25 cellular contexts compared by ENCODE assay signal in genomic region chr12:5345534-5345933, GRCh38.
"Had no signal": no experiment of that assay in that cellular context is flagged by ENCODE, and none has a peak within 500 bp of the region (broad histone marks: within the 10 kb centered on the region; RNA-seq: fewer than 3 reads in every experiment).

No MANE protein-coding gene starts in this region.

- ATAC-seq: mucosa of descending colon; naive thymus-derived CD4-positive, alpha-beta T cell; natural killer cell treated with Interleukin-12 subunit alpha and Interleukin-12 subunit beta and Interleukin-15 and Interleukin-18, amount 100 ng/mL, for 72 hours; right cardiac atrium; sciatic nerve; stimulated activated effector memory CD8-positive, alpha-beta T cell treated with anti-CD3 and anti-CD28 coated beads, Interleukin-12 subunit alpha, Interleukin-12 subunit beta, amount 100 ng/mL, for 72 hours had no signal

- H3K27me3 ChIP-seq: ovary, upper lobe of left lung, vagina had no signal

- H3K9me3 ChIP-seq: mucosa of descending colon, ovary, suprapubic skin, transverse colon, upper lobe of left lung, vagina had no signal

- DNase-seq: hypothalamus; immature natural killer cell; kidney; left ventricle myocardium inferior; midbrain; mucosa of descending colon; naive thymus-derived CD4-positive, alpha-beta T cell; ovary; right cardiac atrium; spleen; stimulated activated CD4-positive, alpha-beta T cell treated with anti-CD3 and anti-CD28 coated beads, Interleukin-4, amount 100 ng/mL, for 24 hours; stimulated activated naive CD4-positive, alpha-beta T cell; transverse colon; upper lobe of left lung had no signal

- H3K9me3 Mint-ChIP-seq: memory B cell; stimulated activated effector memory CD8-positive, alpha-beta T cell treated with anti-CD3 and anti-CD28 coated beads, Interleukin-12 subunit alpha, Interleukin-12 subunit beta, amount 100 ng/mL, for 72 hours; stimulated activated naive CD8-positive, alpha-beta T cell treated with anti-CD3 and anti-CD28 coated beads, Interleukin-15, Interleukin-2, amounts not matched to agents 100 ng/mL and 50 ng/mL, for 24 hours had no signal

- H3K36me3 ChIP-seq: left ventricle myocardium inferior, ovary, spleen, suprapubic skin, transverse colon, upper lobe of left lung, vagina had no signal

- FAIRE-seq: islet of Langerhans, kidney had no signal

- H3K4me1 ChIP-seq: left ventricle myocardium inferior, spleen, suprapubic skin, transverse colon, upper lobe of left lung, vagina had no signal

- H3K4me3 Mint-ChIP-seq: immature natural killer cell; memory B cell; naive thymus-derived CD4-positive, alpha-beta T cell; natural killer cell treated with Interleukin-12 subunit alpha and Interleukin-12 subunit beta and Interleukin-15 and Interleukin-18, amount 100 ng/mL, for 72 hours; stimulated activated effector memory CD8-positive, alpha-beta T cell treated with anti-CD3 and anti-CD28 coated beads, Interleukin-12 subunit alpha, Interleukin-12 subunit beta, amount 100 ng/mL, for 72 hours; stimulated activated naive CD8-positive, alpha-beta T cell treated with anti-CD3 and anti-CD28 coated beads, Interleukin-15, Interleukin-2, amounts not matched to agents 100 ng/mL and 50 ng/mL, for 24 hours had no signal

- H3K36me3 Mint-ChIP-seq: immature natural killer cell; memory B cell; naive thymus-derived CD4-positive, alpha-beta T cell; natural killer cell treated with Interleukin-12 subunit alpha and Interleukin-12 subunit beta and Interleukin-15 and Interleukin-18, amount 100 ng/mL, for 72 hours; stimulated activated effector memory CD8-positive, alpha-beta T cell treated with anti-CD3 and anti-CD28 coated beads, Interleukin-12 subunit alpha, Interleukin-12 subunit beta, amount 100 ng/mL, for 72 hours had no signal

- H3K27ac Mint-ChIP-seq: immature natural killer cell; memory B cell; naive thymus-derived CD4-positive, alpha-beta T cell; natural killer cell treated with Interleukin-12 subunit alpha and Interleukin-12 subunit beta and Interleukin-15 and Interleukin-18, amount 100 ng/mL, for 72 hours; progenitor cell of endocrine pancreas; stimulated activated effector memory CD8-positive, alpha-beta T cell treated with anti-CD3 and anti-CD28 coated beads, Interleukin-12 subunit alpha, Interleukin-12 subunit beta, amount 100 ng/mL, for 72 hours; stimulated activated naive CD8-positive, alpha-beta T cell treated with anti-CD3 and anti-CD28 coated beads, Interleukin-15, Interleukin-2, amounts not matched to agents 100 ng/mL and 50 ng/mL, for 24 hours had no signal

- H3K4me1 Mint-ChIP-seq: immature natural killer cell; memory B cell; naive thymus-derived CD4-positive, alpha-beta T cell; stimulated activated effector memory CD8-positive, alpha-beta T cell treated with anti-CD3 and anti-CD28 coated beads, Interleukin-12 subunit alpha, Interleukin-12 subunit beta, amount 100 ng/mL, for 72 hours had no signal

- H3K27ac ChIP-seq: left ventricle myocardium inferior, ovary, skin epidermis, spleen, suprapubic skin, transverse colon, upper lobe of left lung, vagina had no signal

- H3K4me3 ChIP-seq: left ventricle myocardium inferior, lung, mucosa of descending colon, ovary, skin epidermis, spleen, suprapubic skin, transverse colon, upper lobe of left lung, vagina had no signal
